10 cellular contexts compared by ENCODE assay signal in genomic region chr19:7928334-7928706, GRCh38. TPM values are rescaled to one million over a fixed set of nuclear protein-coding genes. Genes with fewer than 3 reads are reported as not detected.
A peak's percentile ranks its signal among the peaks of the same experiment; 100 is the strongest.
DNase-seq lines count a peak whose midpoint lies in the region; ATAC-seq and TF ChIP-seq lines count a peak whose summit lies in the region.
"Had no signal": no experiment of that assay in that cellular context is flagged by ENCODE, and none has a peak within 500 bp of the region (broad histone marks: within the 10 kb centered on the region; RNA-seq: fewer than 3 reads in every experiment).

No MANE protein-coding gene starts in this region.

- no peaks in the 10 kb centered on the region for H3K27me3 ChIP-seq in BE2C
- H3K27me3 ChIP-seq in CD8-positive, alpha-beta T cell (ENCODE audit: insufficient read depth, low read length): no peaks in the 10 kb centered on the region
- H3K27me3 ChIP-seq: right lobe of liver had no signal

- H3K4me3 Mint-ChIP-seq in brain (peak overlapping the region; percentile 3 to 76 (median 29)), nephron (peak overlapping the region; percentile 71 to 78 (median 77))
- H3K4me3 Mint-ChIP-seq in CD8-positive, alpha-beta T cell: no peak overlapping the region

- H3K4me3 ChIP-seq in BE2C (ENCODE audit: low read depth, low read length): peak overlapping the region; percentile 0; the same call in 1 of the 2 replicates
- no peak overlapping the region for H3K4me3 ChIP-seq in CD8-positive, alpha-beta T cell (ENCODE audit: low read depth, low read length)
- H3K4me3 ChIP-seq: right lobe of liver had no signal

- no peak overlapping the region for H3K27ac ChIP-seq in CD8-positive, alpha-beta T cell (ENCODE audit: low read depth, low read length)
- H3K27ac ChIP-seq: right lobe of liver had no signal

- H3K27ac Mint-ChIP-seq in brain: peak overlapping the region; percentile 18 to 98 (median 82)
- peak overlapping the region; percentile 79 to 89 (median 80) for H3K27ac Mint-ChIP-seq in nephron
- no peak overlapping the region for H3K27ac Mint-ChIP-seq in CD8-positive, alpha-beta T cell

- peaks cover 30% of the 10 kb centered on the region for H3K4me1 ChIP-seq in BE2C
- H3K4me1 ChIP-seq in CD8-positive, alpha-beta T cell (ENCODE audit: insufficient read depth, low read length): peaks cover 11% of the 10 kb centered on the region

- peaks cover 3% of the 10 kb centered on the region for H3K27me3 Mint-ChIP-seq in brain
- no peaks in the 10 kb centered on the region for H3K27me3 Mint-ChIP-seq in nephron (ENCODE audit: low read depth)
- no peaks in the 10 kb centered on the region for H3K27me3 Mint-ChIP-seq in CD8-positive, alpha-beta T cell (ENCODE audit: low read depth)

- ATAC-seq in CD8-positive, alpha-beta T cell: no peak
- ATAC-seq in HG02763 (IDR thresholded peaks at IDR 0.05; ENCODE audit: unreplicated experiment): no peak
- ATAC-seq in HG02970 (IDR thresholded peaks at IDR 0.05; ENCODE audit: low FRiP score, unreplicated experiment): no peak

- H3K36me3 Mint-ChIP-seq in brain (peaks cover 7% of the 10 kb centered on the region), nephron (ENCODE audit: low read depth) (peaks cover 5% of the 10 kb centered on the region)
- peaks cover 22% of the 10 kb centered on the region for H3K36me3 Mint-ChIP-seq in CD8-positive, alpha-beta T cell

- POLR2A ChIA-PET in CD8-positive, alpha-beta T cell (lab: Charles Lee): interaction anchor here (1.9 to 3.2 kb wide), 2 partner anchors 8 to 15 kb away, joined by 9 to 12 read pairs; partner anchors contain the start of genes SNAPC2 and TIMM44

- intact Hi-C loops in CD8-positive, alpha-beta T cell (cut with DNase I, micrococcal nuclease): loop anchor here (5.0 to 10.0 kb wide), 2 partner anchors 74 to 394 kb away; partner anchors contain the start of gene PNPLA6 (in 1 of the 2)

- peaks cover 30% of the 10 kb centered on the region for H3K4me1 Mint-ChIP-seq in brain
- peaks cover 18% of the 10 kb centered on the region for H3K4me1 Mint-ChIP-seq in nephron
- H3K4me1 Mint-ChIP-seq in CD8-positive, alpha-beta T cell (ENCODE audit: low read depth): peaks cover 17% of the 10 kb centered on the region

- H3K9me3 ChIP-seq in BE2C: no peaks in the 10 kb centered on the region
- no peaks in the 10 kb centered on the region for H3K9me3 ChIP-seq in CD8-positive, alpha-beta T cell (ENCODE audit: low read length)
- H3K9me3 ChIP-seq: right lobe of liver had no signal

- peaks cover 29% of the 10 kb centered on the region for H3K36me3 ChIP-seq in BE2C
- H3K36me3 ChIP-seq in CD8-positive, alpha-beta T cell (ENCODE audit: insufficient read depth, low read length): peaks cover 24% of the 10 kb centered on the region

- no peak for TF ChIP-seq CTCF in BE2C (IDR thresholded peaks at IDR 0.05; ENCODE audit: low read depth, low read length)
- no peak for TF ChIP-seq CTCF in brain (conservative IDR thresholded peaks at IDR 0.05)
- TF ChIP-seq CTCF in nephron (IDR thresholded peaks at IDR 0.05; ENCODE audit: unreplicated experiment in 3 of 3): no peak
- TF ChIP-seq CTCF in CD8-positive, alpha-beta T cell (IDR thresholded peaks at IDR 0.05): no peak

- H3K9me3 Mint-ChIP-seq in brain: no peaks in the 10 kb centered on the region
- H3K9me3 Mint-ChIP-seq in nephron: no peaks in the 10 kb centered on the region
- H3K9me3 Mint-ChIP-seq in CD8-positive, alpha-beta T cell: no peaks in the 10 kb centered on the region

- CTCF ChIA-PET in CD8-positive, alpha-beta T cell (lab: Charles Lee): interaction anchor here (0.7 to 3.2 kb wide), 2 partner anchors 15 to 23 kb away, joined by 3 to 19 read pairs; partner anchors contain the start of gene TIMM44

- DNase-seq in BE2C: peak; percentile 56
- DNase-seq in CD8-positive, alpha-beta T cell: no peak
- DNase-seq: activated effector memory CD4-positive, alpha-beta T cell treated with Interleukin-2 at 50 U/mL for 16 hours; NCI-H1105 had no signal

RNA-seq across cellular contexts. Expression of gene CTXN1, which starts 2.4 kb away (rescaled TPM):
- polyA plus RNA-seq in BE2C (2012; ENCODE audit: insufficient read depth, insufficient read length, low read depth): 185 TPM
- 260 TPM for polyA plus RNA-seq in brain (ENCODE audit: insufficient read depth, low read depth, low replicate concordance)
- total RNA-seq in CD8-positive, alpha-beta T cell: not detected

RNA-seq across cellular contexts. Expression of gene SNAPC2, which starts 8.2 kb away (rescaled TPM):
- polyA plus RNA-seq in BE2C (2012; ENCODE audit: insufficient read depth, insufficient read length, low read depth): 81.2 TPM
- 56.5 TPM for polyA plus RNA-seq in brain (ENCODE audit: insufficient read depth, low read depth, low replicate concordance)
- 10 to 100 TPM; 15.4 to 17.0 TPM for total RNA-seq in CD8-positive, alpha-beta T cell

RNA-seq across cellular contexts. Expression of gene TGFBR3L, which starts 13.7 kb away (rescaled TPM):
- 20.0 TPM for polyA plus RNA-seq in BE2C (2012; ENCODE audit: insufficient read depth, insufficient read length, low read depth)
- polyA plus RNA-seq in brain (ENCODE audit: insufficient read depth, low read depth, low replicate concordance): 13.6 TPM
- 1 to 10 TPM; 2.1 to 2.7 TPM for total RNA-seq in CD8-positive, alpha-beta T cell
- total RNA-seq: frontal cortex had no signal

RNA-seq across cellular contexts. Expression of gene TIMM44, which starts 15.1 kb away (rescaled TPM):
- polyA plus RNA-seq in BE2C (2012; ENCODE audit: insufficient read depth, insufficient read length, low read depth): 277 TPM
- 51.2 TPM for polyA plus RNA-seq in brain (ENCODE audit: insufficient read depth, low read depth, low replicate concordance)
- 100 to 1,000 TPM in 1 of 2 experiments, 10 to 100 TPM in 1; 97.7 to 101 TPM for total RNA-seq in CD8-positive, alpha-beta T cell

RNA-seq across cellular contexts. Expression of gene MAP2K7, which starts 24.6 kb away (rescaled TPM):
- 86.4 TPM for polyA plus RNA-seq in BE2C (2012; ENCODE audit: insufficient read depth, insufficient read length, low read depth)
- 76.0 TPM for polyA plus RNA-seq in brain (ENCODE audit: insufficient read depth, low read depth, low replicate concordance)
- 100 to 1,000 TPM; 127 to 135 TPM for total RNA-seq in CD8-positive, alpha-beta T cell
